Comparison of ENCODE assay signal across 8 cellular contexts in genomic region chr1:23978825-23979224, GRCh38. TPM values are rescaled to one million over a fixed set of nuclear protein-coding genes. Genes with fewer than 3 reads are reported as not detected.
DNase-seq lines count a peak whose midpoint lies in the region; ATAC-seq, FAIRE-seq and TF ChIP-seq lines count a peak whose summit lies in the region.

No MANE protein-coding gene starts in this region.

- POLR2A ChIA-PET in activated CD4-positive, alpha-beta T cell treated with anti-CD3 and anti-CD28 coated beads, Interleukin-2, amount 10 ng/mL, durations not matched to agents 7 days and 5 days (lab: Charles Lee), result no interaction called here

- H3K4me1 Mint-ChIP-seq in activated CD4-positive, alpha-beta T cell treated with anti-CD3 and anti-CD28 coated beads, Interleukin-2, amount 10 ng/mL, durations not matched to agents 7 days and 5 days, result peaks cover 53% of the 10 kb centered on the region

- no peak for TF ChIP-seq CTCF in keratinocyte (optimal IDR thresholded peaks at IDR 0.05 in 1 of 3, IDR thresholded peaks at IDR 0.05 in 1 of 3, conservative IDR thresholded peaks at IDR 0.05 in 1 of 3; ENCODE audit: extremely low read depth in 1 of 3, insufficient read depth in 2 of 3, low read length in 3 of 3)
- TF ChIP-seq CTCF in testis (IDR thresholded peaks at IDR 0.05), result no peak

- H3K36me3 Mint-ChIP-seq in activated CD4-positive, alpha-beta T cell treated with anti-CD3 and anti-CD28 coated beads, Interleukin-2, amount 10 ng/mL, durations not matched to agents 7 days and 5 days (ENCODE audit: low read depth), result peaks cover 52% of the 10 kb centered on the region
- H3K36me3 Mint-ChIP-seq in activated naive CD4-positive, alpha-beta T cell treated with anti-CD3 and anti-CD28 coated beads, Interleukin-2, amount 50 U/mL, for 72 hours, result peaks cover 43 to 55% of the 10 kb centered on the region in 2 donors

- no peaks in the 10 kb centered on the region for H3K27me3 Mint-ChIP-seq in activated CD4-positive, alpha-beta T cell treated with anti-CD3 and anti-CD28 coated beads, Interleukin-2, amount 10 ng/mL, durations not matched to agents 7 days and 5 days

- FAIRE-seq in keratinocyte (lab: Jason Lieb, UNC), result no peak

- no peak overlapping the region for H2AFZ ChIP-seq in keratinocyte (ENCODE audit: control insufficient read depth, low read length)

- 2 to 3% methylated on average over 4 of the region's 4 CpGs for WGBS in testis, 2 donors

- H3K79me2 ChIP-seq in keratinocyte (ENCODE audit: control insufficient read depth, insufficient read depth, low read length), result peaks cover 64% of the 10 kb centered on the region

- H3K4me3 ChIP-seq in keratinocyte (ENCODE audit: control insufficient read depth in 2 of 3, extremely low read depth in 1 of 3, insufficient read depth in 2 of 3, low read depth in 1 of 3, low read length in 3 of 3) (peak overlapping the region; percentile 80 to 95 (median 93)), testis (peak overlapping the region; percentile 85 to 100)

- CTCF ChIA-PET in activated CD4-positive, alpha-beta T cell treated with anti-CD3 and anti-CD28 coated beads, Interleukin-2, amount 10 ng/mL, durations not matched to agents 7 days and 5 days (lab: Charles Lee), result no interaction called here

- no peaks in the 10 kb centered on the region for H3K27me3 ChIP-seq in keratinocyte (ENCODE audit: control insufficient read depth, extremely low read depth, insufficient read depth, low read length)
- H3K27me3 ChIP-seq in testis, result no peaks in the 10 kb centered on the region

- peak overlapping the region; percentile 98 for H3K9ac ChIP-seq in keratinocyte (ENCODE audit: control insufficient read depth, extremely low read depth, insufficient read depth, low read length)

- peak overlapping the region; percentile 94 for H3K27ac Mint-ChIP-seq in activated CD4-positive, alpha-beta T cell treated with anti-CD3 and anti-CD28 coated beads, Interleukin-2, amount 10 ng/mL, durations not matched to agents 7 days and 5 days
- H3K27ac Mint-ChIP-seq in activated naive CD4-positive, alpha-beta T cell treated with anti-CD3 and anti-CD28 coated beads, Interleukin-2, amount 50 U/mL, for 72 hours, result peak overlapping the region; percentile 97 to 98

- H3K4me1 ChIP-seq in keratinocyte (ENCODE audit: control insufficient read depth, extremely low read depth, insufficient read depth, low read length), result peaks cover 19% of the 10 kb centered on the region
- H3K4me1 ChIP-seq in testis, result peaks cover 31% of the 10 kb centered on the region

- H3K36me3 ChIP-seq in keratinocyte (ENCODE audit: control insufficient read depth in 2 of 2, extremely low read depth in 1 of 2, insufficient read depth in 2 of 2, low read length in 2 of 2) (peaks cover 3 to 12% of the 10 kb centered on the region in 2 experiments), testis (ENCODE audit: low read depth, missing control alignments) (no peaks in the 10 kb centered on the region)

- H3K27ac ChIP-seq in keratinocyte (ENCODE audit: control insufficient read depth, insufficient read depth, low read length) (peak overlapping the region; percentile 93), testis (peak overlapping the region in 1 of 2 donors; percentile 94)

- intact Hi-C loops in testis (cut with DNase I; ENCODE audit: low total_unique reads), result loop anchor here (10.0 kb wide), 1 partner anchor 46 kb away; no protein-coding TSS in a partner anchor

- peak overlapping the region; percentile 84 for H3K4me2 ChIP-seq in keratinocyte (ENCODE audit: control insufficient read depth, extremely low read depth, insufficient read depth, low read depth, low read length)

- H3K9me3 Mint-ChIP-seq in activated CD4-positive, alpha-beta T cell treated with anti-CD3 and anti-CD28 coated beads, Interleukin-2, amount 10 ng/mL, durations not matched to agents 7 days and 5 days, result no peaks in the 10 kb centered on the region
- no peaks in the 10 kb centered on the region for H3K9me3 Mint-ChIP-seq in activated naive CD4-positive, alpha-beta T cell treated with anti-CD3 and anti-CD28 coated beads, Interleukin-2, amount 50 U/mL, for 72 hours

- ATAC-seq in activated naive CD4-positive, alpha-beta T cell treated with anti-CD3 and anti-CD28 coated beads, Interleukin-2, amount 50 U/mL, for 72 hours, result no peak
- ATAC-seq in HG03521 (IDR thresholded peaks at IDR 0.05; ENCODE audit: unreplicated experiment), result no peak
- no peak for ATAC-seq in GM19452 (IDR thresholded peaks at IDR 0.05; ENCODE audit: unreplicated experiment)

- peaks cover 3% of the 10 kb centered on the region for H4K20me1 ChIP-seq in keratinocyte (ENCODE audit: control insufficient read depth, extremely low read depth, insufficient read depth, low read length)

- no peak for DNase-seq in activated CD4-positive, alpha-beta T cell treated with anti-CD3 and anti-CD28 coated beads, Interleukin-2, amount 10 ng/mL, durations not matched to agents 7 days and 5 days
- DNase-seq in activated CD4-positive, alpha-beta T cell treated with anti-CD3 and anti-CD28 coated beads, Interleukin-2, amount 50 U/mL, for 48 hours, result no peak
- no peak for DNase-seq in activated naive CD4-positive, alpha-beta T cell treated with anti-CD3 and anti-CD28 coated beads, Interleukin-2, amount 50 U/mL, for 72 hours (ENCODE audit: low spot score in 2 of 2)
- DNase-seq in keratinocyte (ENCODE audit: low read depth, low spot score), result no peak
- no peak for DNase-seq in testis
- no peak for DNase-seq in glomerular visceral epithelial cell (ENCODE audit: extremely low spot score)

- no peaks in the 10 kb centered on the region for H3K9me1 ChIP-seq in keratinocyte (ENCODE audit: control insufficient read depth, extremely low read depth, insufficient read depth, low read length)

- dilution Hi-C loops in keratinocyte (cut with MboI; ENCODE audit: extremely low pct_ligation_motif_present, low sequenced_read_pairs), result no loop called here

- H3K9me3 ChIP-seq in keratinocyte (ENCODE audit: control insufficient read depth, low read depth, low read length) (no peaks in the 10 kb centered on the region), testis (no peaks in the 10 kb centered on the region)

- H3K4me3 Mint-ChIP-seq in activated CD4-positive, alpha-beta T cell treated with anti-CD3 and anti-CD28 coated beads, Interleukin-2, amount 10 ng/mL, durations not matched to agents 7 days and 5 days, result peak overlapping the region; percentile 88

- no peak for TF ChIP-seq POLR2A in testis (IDR thresholded peaks at IDR 0.05)

RNA-seq across cellular contexts. Expression of gene SRSF10, which starts 1.3 kb away (rescaled TPM):
- total RNA-seq in activated CD4-positive, alpha-beta T cell treated with anti-CD3 and anti-CD28 coated beads, Interleukin-2, amount 10 ng/mL, durations not matched to agents 7 days and 5 days, result 100 to 1,000 TPM; 217 to 224 TPM
- 100 to 1,000 TPM; 202 to 226 TPM for total RNA-seq in activated naive CD4-positive, alpha-beta T cell treated with anti-CD3 and anti-CD28 coated beads, Interleukin-2, amount 50 U/mL, for 72 hours
- polyA plus RNA-seq in keratinocyte (68.4 to 116 TPM (median 75.2 TPM) in 3 replicates), testis (ENCODE audit: insufficient read depth, low read depth, low replicate concordance) (113 TPM)
- polyA plus RNA-seq in keratinocyte (2011; ENCODE audit: low read depth), result 63.3 TPM
- polyA plus RNA-seq in keratinocyte (2011; cell fraction: cytosol; rRNA removed), result 54.1 and 86.8 TPM in 2 replicates
- 83.2 and 110 TPM in 2 replicates for polyA plus RNA-seq in keratinocyte (2011; cell fraction: nucleus; rRNA removed)
- 37.8 and 68.9 TPM in 2 replicates for polyA plus RNA-seq in keratinocyte (2012; ENCODE audit: low replicate concordance)
- polyA minus RNA-seq in keratinocyte, result 25.7 to 97.1 TPM (median 43.6 TPM) in 3 replicates
- polyA minus RNA-seq in keratinocyte (2011; cell fraction: cytosol; rRNA and poly(A)+ RNA removed), result 43.4 TPM
- 50.1 and 65.9 TPM in 2 replicates for polyA minus RNA-seq in keratinocyte (2011; cell fraction: nucleus; rRNA and poly(A)+ RNA removed)
- 100 to 1,000 TPM; 124 to 141 TPM for total RNA-seq in testis

RNA-seq across cellular contexts. Expression of gene PNRC2, which starts 19.2 kb away (rescaled TPM):
- total RNA-seq in activated CD4-positive, alpha-beta T cell treated with anti-CD3 and anti-CD28 coated beads, Interleukin-2, amount 10 ng/mL, durations not matched to agents 7 days and 5 days, result 100 to 1,000 TPM; 151 to 186 TPM
- total RNA-seq in activated naive CD4-positive, alpha-beta T cell treated with anti-CD3 and anti-CD28 coated beads, Interleukin-2, amount 50 U/mL, for 72 hours, result 100 to 1,000 TPM; 121 to 137 TPM
- polyA plus RNA-seq in keratinocyte, result 62.7 to 87.1 TPM (median 74.3 TPM) in 3 replicates
- 342 TPM for polyA plus RNA-seq in keratinocyte (2011; ENCODE audit: low read depth)
- polyA plus RNA-seq in keratinocyte (2011; cell fraction: cytosol; rRNA removed), result 44.9 and 66.7 TPM in 2 replicates
- 69.6 and 101 TPM in 2 replicates for polyA plus RNA-seq in keratinocyte (2011; cell fraction: nucleus; rRNA removed)
- polyA plus RNA-seq in keratinocyte (2012; ENCODE audit: low replicate concordance), result 63.3 and 67.1 TPM in 2 replicates
- polyA minus RNA-seq in keratinocyte, result 9.2 to 66.4 TPM (median 56.3 TPM) in 3 replicates
- 60.0 TPM for polyA minus RNA-seq in keratinocyte (2011; cell fraction: cytosol; rRNA and poly(A)+ RNA removed)
- polyA minus RNA-seq in keratinocyte (2011; cell fraction: nucleus; rRNA and poly(A)+ RNA removed), result 34.6 and 41.4 TPM in 2 replicates
- total RNA-seq in testis, result 10 to 100 TPM; 61.5 to 68.1 TPM
- 57.7 TPM for polyA plus RNA-seq in testis (ENCODE audit: insufficient read depth, low read depth, low replicate concordance)
